In genomic region chr1:30032302-30032701, GRCh38 we compare ENCODE assay signal across 34 cellular contexts.
"Had no signal": no experiment of that assay in that cellular context is flagged by ENCODE, and none has a peak within 500 bp of the region (broad histone marks: within the 10 kb centered on the region; RNA-seq: fewer than 3 reads in every experiment).

No MANE protein-coding gene starts in this region.

- H3K4me3 ChIP-seq: MG63 had no signal

- DNase-seq: Karpas-422, Kasumi-1, MG63, MM.1S, MV-4-11, NCI-H1048, NCI-H1092, NCI-H1092 treated with DMSO at 0.1 percent for 48 hours, NCI-H1105, NCI-H1105 treated with DMSO at 0.1 percent for 48 hours, NCI-H1417, NCI-H1417 treated with DMSO at 0.1 percent for 48 hours, NCI-H1436, NCI-H1436 treated with DMSO at 0.1 percent for 48 hours, NCI-H146, NCI-H1694, NCI-H1694 treated with DMSO at 0.1 percent for 48 hours, NCI-H187, NCI-H187 treated with DMSO at 0.1 percent for 48 hours, NCI-H1930, NCI-H2029, NCI-H2029 treated with DMSO at 0.1 percent for 48 hours, NCI-H2081, NCI-H2081 treated with DMSO at 0.1 percent for 48 hours, NCI-H2107, NCI-H2171, NCI-H2171 treated with DMSO at 0.1 percent for 48 hours, NCI-H2227 treated with DMSO at 0.1 percent for 48 hours, NCI-H226, NCI-H345, NCI-H446, NCI-H446 treated with DMSO at 0.1 percent for 48 hours, NCI-H510A had no signal

- H3K4me2 ChIP-seq: KMS-11 had no signal

- H3K9ac ChIP-seq: KMS-11 had no signal

- H3K36me3 ChIP-seq: MG63 had no signal

- H3K27ac ChIP-seq: KMS-11 had no signal
